Comparison of ENCODE assay signal across 9 cellular contexts in the genomic region with DNA sequence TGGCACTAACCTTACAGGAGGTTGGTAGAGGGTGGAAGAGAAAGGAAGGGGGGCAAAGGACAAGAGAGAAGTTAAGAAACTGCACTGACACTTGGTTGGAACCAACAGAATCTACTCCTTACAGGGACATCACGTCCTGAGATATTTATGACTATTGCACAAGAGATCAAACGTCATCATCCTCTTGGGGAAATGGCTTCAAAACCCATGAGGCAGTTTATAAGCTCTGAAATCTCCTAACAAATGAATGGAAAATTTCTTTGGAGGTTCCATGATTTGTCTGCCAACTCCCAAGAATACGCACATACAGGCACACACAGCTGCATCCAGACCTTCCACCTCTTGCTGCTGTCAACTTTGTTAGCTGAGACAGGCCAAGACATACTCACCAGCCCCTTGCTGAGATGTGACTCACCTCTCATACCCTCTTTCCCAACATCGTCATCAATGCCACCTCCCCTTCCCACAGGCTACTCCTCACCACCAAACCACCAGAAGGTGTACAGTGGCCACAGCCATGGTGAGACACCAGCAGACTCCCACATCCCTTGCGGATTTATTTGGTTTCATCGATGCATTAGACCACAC.
A peak's percentile ranks its signal among the peaks of the same experiment; 100 is the strongest.
DNase-seq lines count a peak whose midpoint lies in the region; ATAC-seq and TF ChIP-seq lines count a peak whose summit lies in the region.
"Had no signal": no experiment of that assay in that cellular context is flagged by ENCODE, and none has a peak within 500 bp of the region (broad histone marks: within the 10 kb centered on the region; RNA-seq: fewer than 3 reads in every experiment).

No MANE protein-coding gene starts in this region.

- no peaks in the 10 kb centered on the region for H3K36me3 ChIP-seq in sigmoid colon

- DNase-seq in GM03348 (ENCODE audit: low spot score) (peak; percentile 23), NOMO-1 (lab: John Stamatoyannopoulos, UW; ENCODE audit: unreplicated experiment in 2 of 2) (peak; percentile 26 to 71), epithelial cell of esophagus (ENCODE audit: low read depth) (peak; percentile 84), sigmoid colon (peak; percentile 76)
- DNase-seq: NCI-H2171 treated with DMSO at 0.1 percent for 48 hours, posterior cingulate gyrus had no signal

- no peak for TF ChIP-seq POLR2A in sigmoid colon (IDR thresholded peaks at IDR 0.05)

- intact Hi-C loops in sigmoid colon (cut with DNase I), result loop anchor here (5.0 kb wide), 1 partner anchor 1398 kb away; no protein-coding TSS in a partner anchor

- no peaks in the 10 kb centered on the region for H3K27me3 ChIP-seq in sigmoid colon

- TF ChIP-seq EP300 in sigmoid colon (IDR thresholded peaks at IDR 0.05), result peak in 3 of 4 donors; percentile 24 to 83 (median 38)

- 71 to 76% methylated on average over 6 of the region's 6 CpGs for WGBS in sigmoid colon, 2 donors

- H3K27ac ChIP-seq in sigmoid colon, result peak overlapping the region in 3 of 4 donors; percentile 31 to 42 (median 34)

- no peak for ATAC-seq in GM19351 (IDR thresholded peaks at IDR 0.05; ENCODE audit: unreplicated experiment)
- ATAC-seq in GM18517 (IDR thresholded peaks at IDR 0.05; ENCODE audit: unreplicated experiment), result no peak
- ATAC-seq in HG02973 (IDR thresholded peaks at IDR 0.05; ENCODE audit: unreplicated experiment), result no peak

- H3K9me3 ChIP-seq in sigmoid colon, result no peaks in the 10 kb centered on the region

- no peak for TF ChIP-seq CTCF in epithelial cell of esophagus (IDR thresholded peaks at IDR 0.05; ENCODE audit: insufficient read depth, low read depth, low read length, missing control alignments)
- TF ChIP-seq CTCF in sigmoid colon (IDR thresholded peaks at IDR 0.05), result no peak

- H3K4me1 ChIP-seq in sigmoid colon, result peaks cover 0 to 12% (median 6%) of the 10 kb centered on the region in 4 donors

- H3K4me3 ChIP-seq in epithelial cell of esophagus (ENCODE audit: low read length) (no peak overlapping the region), sigmoid colon (no peak overlapping the region)

Comparison
In these comparisons a context has a peak if more than half of its experiments do, and no peak if none do; other contexts are left out.
1. DNase-seq: peak in every context shown above with its lines; median percentile 84 in epithelial cell of esophagus; 76 in sigmoid colon; 48 in NOMO-1; 23 in GM03348.